In genomic region chr6:75590370-75590769, GRCh38 we compare ENCODE assay signal across 21 cellular contexts. TPM values are rescaled to one million over a fixed set of nuclear protein-coding genes. Genes with fewer than 3 reads are reported as not detected.
DNase-seq lines count a peak whose midpoint lies in the region; ATAC-seq, FAIRE-seq and TF ChIP-seq lines count a peak whose summit lies in the region.
"Had no signal": no experiment of that assay in that cellular context is flagged by ENCODE, and none has a peak within 500 bp of the region (broad histone marks: within the 10 kb centered on the region; RNA-seq: fewer than 3 reads in every experiment).

No MANE protein-coding gene starts in this region.

- no peak for ATAC-seq in HepG2
- ATAC-seq in right lobe of liver = no peak
- no peak for ATAC-seq in K562
- ATAC-seq: A549; CD8-positive, alpha-beta T cell; GM12878 had no signal

- CTCF ChIA-PET in HepG2 (lab: Yijun Ruan, JAX; ENCODE audit: low intra/inter-chr PET ratio, low total read pairs) = no interaction called here
- CTCF ChIA-PET in K562 (lab: Yijun Ruan, JAX; ENCODE audit: low intra/inter-chr PET ratio) = no interaction called here

- POLR2A ChIA-PET in HepG2 (lab: Yijun Ruan, JAX) = no interaction called here
- POLR2A ChIA-PET in K562 (lab: Yijun Ruan, JAX) = no interaction called here

- no TSS peak for BruUV-seq in HepG2 (replicated peaks; lab: Mats Ljungman, UMichigan)
- no TSS peak for BruUV-seq in K562 (replicated peaks; lab: Mats Ljungman, UMichigan)

- intact Hi-C loops in HepG2 (cut with micrococcal nuclease; ENCODE audit: unreplicated experiment) = no loop called here
- intact Hi-C loops in right lobe of liver (cut with DNase I) = no loop called here
- intact Hi-C loops in K562 (cut with micrococcal nuclease) = no loop called here

- TF ChIP-seq RAD21 in HepG2 (CRISPR knock-in tag; IDR thresholded peaks at IDR 0.05) = no peak
- TF ChIP-seq RAD21 in K562 (CRISPR knock-in tag; conservative IDR thresholded peaks at IDR 0.05 in 1 of 2, IDR thresholded peaks at IDR 0.05 in 1 of 2) = no peak

- H3K36me3 ChIP-seq in HepG2 (replicated peaks in 1 of 2; ENCODE audit: control insufficient read depth in 1 of 2, insufficient read depth in 2 of 2, low read length in 2 of 2) (no peaks in the 10 kb centered on the region), right lobe of liver (no peaks in the 10 kb centered on the region), K562 (ENCODE audit: control insufficient read depth, insufficient read depth, low read length) (no peaks in the 10 kb centered on the region), smooth muscle cell (ENCODE audit: low read depth) (no peaks in the 10 kb centered on the region)
- H3K36me3 ChIP-seq: BLaER1 treated with 17β-estradiol and CSF1 and Interleukin-3, amounts not matched to agents 10 nM and 100 nM had no signal

- TF ChIP-seq POLR2A in HepG2 (IDR thresholded peaks at IDR 0.05; ENCODE audit: insufficient read depth in 1 of 2, low read depth in 2 of 2, low read length in 2 of 2) = no peak
- no peak for TF ChIP-seq POLR2A in right lobe of liver (IDR thresholded peaks at IDR 0.05)
- no peak for TF ChIP-seq POLR2A in K562 (conservative IDR thresholded peaks at IDR 0.05)

- in situ Hi-C loops in HepG2 (cut with HindIII; ENCODE audit: extremely low pct_ligation_motif_present, low pct_unique_long_range_greater_than_20kb) (no loop called here), K562 (cut with MboI) (no loop called here)

- no peak overlapping the region for H2AFZ ChIP-seq in HepG2 (ENCODE audit: low read length)
- H2AFZ ChIP-seq in K562 (ENCODE audit: low read depth, low read length) = no peak overlapping the region
- H2AFZ ChIP-seq in smooth muscle cell (ENCODE audit: low read depth) = no peak overlapping the region

- H3K9me3 ChIP-seq in HepG2 (ENCODE audit: low read length) (no peaks in the 10 kb centered on the region), right lobe of liver (no peaks in the 10 kb centered on the region), K562 (replicated peaks; ENCODE audit: control insufficient read depth, insufficient read depth, low read depth, low read length) (no peaks in the 10 kb centered on the region), smooth muscle cell (replicated peaks; ENCODE audit: low read depth) (no peaks in the 10 kb centered on the region)
- H3K9me3 ChIP-seq: A549; BLaER1 treated with 17β-estradiol and CSF1 and Interleukin-3, amounts not matched to agents 10 nM and 100 nM; Caco-2 had no signal

- H3K4me2 ChIP-seq in HepG2 (ENCODE audit: low read depth, low read length) (no peak overlapping the region), K562 (ENCODE audit: insufficient read depth, low read length) (no peak overlapping the region), smooth muscle cell (no peak overlapping the region)
- H3K4me2 ChIP-seq: A549; BLaER1 treated with 17β-estradiol and CSF1 and Interleukin-3, amounts not matched to agents 10 nM and 100 nM had no signal

- WGBS in HepG2 (ENCODE audit: low lambda C conversion rate) = 85% methylated on average over 2 of the region's 2 CpGs
- WGBS in right lobe of liver (ENCODE audit: insufficient coverage, low coverage, low lambda C conversion rate, missing lambda C conversion rate) = 93% methylated on average over 2 of the region's 2 CpGs
- 46% methylated on average over 2 of the region's 2 CpGs for WGBS in K562 (ENCODE audit: insufficient coverage, low coverage, missing lambda C conversion rate)
- 100% methylated on average over 2 of the region's 2 CpGs for WGBS in smooth muscle cell (ENCODE audit: low lambda C conversion rate)

- H3K9ac ChIP-seq in HepG2 (ENCODE audit: insufficient read depth, low read depth, low read length) = no peak overlapping the region
- no peak overlapping the region for H3K9ac ChIP-seq in K562 (ENCODE audit: insufficient read depth in 1 of 2, low read depth in 2 of 2, low read length in 2 of 2)
- no peak overlapping the region for H3K9ac ChIP-seq in smooth muscle cell (ENCODE audit: low read depth)
- H3K9ac ChIP-seq: BLaER1 treated with 17β-estradiol and CSF1 and Interleukin-3, amounts not matched to agents 10 nM and 100 nM had no signal

- H4K20me1 ChIP-seq in HepG2 (ENCODE audit: insufficient read depth, low read length) (no peaks in the 10 kb centered on the region), K562 (replicated peaks; ENCODE audit: control insufficient read depth, insufficient read depth, low read length) (no peaks in the 10 kb centered on the region), smooth muscle cell (ENCODE audit: low read depth) (no peaks in the 10 kb centered on the region)
- H4K20me1 ChIP-seq: BLaER1 treated with 17β-estradiol and CSF1 and Interleukin-3, amounts not matched to agents 10 nM and 100 nM had no signal

- H3K9me1 ChIP-seq in K562 (ENCODE audit: control insufficient read depth, insufficient read depth, low read length) = no peaks in the 10 kb centered on the region

- H3K27ac ChIP-seq in HepG2 (ENCODE audit: extremely low read length, insufficient read depth, low read length) (no peak overlapping the region), right lobe of liver (no peak overlapping the region), K562 (ENCODE audit: extremely low read depth, low read depth, low read length) (no peak overlapping the region), smooth muscle cell (ENCODE audit: low read depth) (no peak overlapping the region)
- H3K27ac ChIP-seq: 22Rv1; A549; BLaER1 treated with 17β-estradiol and CSF1 and Interleukin-3, amounts not matched to agents 10 nM and 100 nM; C4-2B had no signal

- DNase-seq in HepG2 (ENCODE audit: low spot score) (no peak), right lobe of liver (no peak), K562 (ENCODE audit: extremely low read depth in 1 of 4, low spot score in 3 of 4) (no peak), HPDE6-E6E7 (ENCODE audit: extremely low spot score) (no peak), smooth muscle cell (lab: John Stamatoyannopoulos, UW; ENCODE audit: unreplicated experiment) (no peak)
- DNase-seq: AML-193; Caco-2; Calu3; CD4-positive, alpha-beta T cell; CD8-positive, alpha-beta T cell; DND-41; EL; GDM1 had no signal

- no peak for FAIRE-seq in HepG2 (lab: Jason Lieb, UNC)
- FAIRE-seq in K562 (lab: Jason Lieb, UNC) = peak; percentile 32
- FAIRE-seq: A549, D721Med, GM12878, GM12892, GM18507 had no signal

- H3K79me2 ChIP-seq in HepG2 (ENCODE audit: insufficient read depth, low read length) (no peaks in the 10 kb centered on the region), K562 (ENCODE audit: control insufficient read depth, insufficient read depth, low read length) (no peaks in the 10 kb centered on the region), smooth muscle cell (ENCODE audit: low read depth) (no peaks in the 10 kb centered on the region)

- TF ChIP-seq EP300 in HepG2 (IDR thresholded peaks at IDR 0.05; ENCODE audit: low read depth in 2 of 2, low read length in 2 of 2) (no peak), HepG2 (CRISPR knock-in tag; IDR thresholded peaks at IDR 0.05; ENCODE audit: borderline replicate concordance) (no peak), K562 (IDR thresholded peaks at IDR 0.05; ENCODE audit: low read length) (no peak)

- no peaks in the 10 kb centered on the region for H3K27me3 ChIP-seq in HepG2 (ENCODE audit: control insufficient read depth in 1 of 2, insufficient read depth in 2 of 2, low read length in 2 of 2)
- no peaks in the 10 kb centered on the region for H3K27me3 ChIP-seq in right lobe of liver
- H3K27me3 ChIP-seq in K562 (ENCODE audit: control insufficient read depth in 2 of 2, insufficient read depth in 2 of 2, low read length in 2 of 2) = no peaks in the 10 kb centered on the region
- H3K27me3 ChIP-seq in smooth muscle cell (ENCODE audit: low read depth) = no peaks in the 10 kb centered on the region
- H3K27me3 ChIP-seq: BLaER1 treated with 17β-estradiol and CSF1 and Interleukin-3, amounts not matched to agents 10 nM and 100 nM had no signal

- H3K4me3 ChIP-seq in HepG2 (replicated peaks in 1 of 3; ENCODE audit: insufficient read depth in 1 of 3, low read depth in 2 of 3, low read length in 3 of 3) = no peak overlapping the region
- no peak overlapping the region for H3K4me3 ChIP-seq in right lobe of liver
- no peak overlapping the region for H3K4me3 ChIP-seq in K562
- no peak overlapping the region for H3K4me3 ChIP-seq in smooth muscle cell
- H3K4me3 ChIP-seq: A549; BLaER1 treated with 17β-estradiol and CSF1 and Interleukin-3, amounts not matched to agents 10 nM and 100 nM; GM12878 had no signal

- H3K4me1 ChIP-seq in HepG2 (ENCODE audit: insufficient read depth, low read length) = no peaks in the 10 kb centered on the region
- no peaks in the 10 kb centered on the region for H3K4me1 ChIP-seq in right lobe of liver
- no peaks in the 10 kb centered on the region for H3K4me1 ChIP-seq in K562 (replicated peaks in 1 of 2; ENCODE audit: control insufficient read depth in 2 of 2, insufficient read depth in 2 of 2, low read length in 2 of 2)
- no peaks in the 10 kb centered on the region for H3K4me1 ChIP-seq in smooth muscle cell (ENCODE audit: low read depth)
- H3K4me1 ChIP-seq: A549; BLaER1 treated with 17β-estradiol and CSF1 and Interleukin-3, amounts not matched to agents 10 nM and 100 nM; Caco-2 had no signal

- H3F3A ChIP-seq in smooth muscle cell (ENCODE audit: low read depth) = no peaks in the 10 kb centered on the region

- TF ChIP-seq CTCF in HepG2 (CRISPR knock-in tag; IDR thresholded peaks at IDR 0.05) (no peak), right lobe of liver (IDR thresholded peaks at IDR 0.05) (no peak), K562 (IDR thresholded peaks at IDR 0.05 in 2 of 3, conservative IDR thresholded peaks at IDR 0.05 in 1 of 3; ENCODE audit: insufficient read depth in 2 of 3, low read depth in 1 of 3, low read length in 3 of 3) (no peak), smooth muscle cell (IDR thresholded peaks at IDR 0.05; ENCODE audit: borderline replicate concordance, insufficient read depth, poor library complexity, severe bottlenecking) (no peak)

RNA-seq across cellular contexts. Expression of gene SENP6, which starts 11.3 kb away (rescaled TPM):
- 45.2 and 50.1 TPM in 2 replicates for total RNA-seq in HepG2 (2016; rRNA removed; fragmentation: Illumina TruSeq; extraction: Trizol)
- total RNA-seq in HepG2 (2016; cell fraction: cytosol; rRNA removed; fragmentation: Illumina TruSeq; extraction: Trizol; ENCODE audit: low read depth) = 43.4 and 52.1 TPM in 2 replicates
- total RNA-seq in HepG2 (2016; cell fraction: insoluble cytoplasmic fraction; rRNA removed; fragmentation: Illumina TruSeq; extraction: Trizol) = 46.6 and 50.2 TPM in 2 replicates
- 44.9 and 52.8 TPM in 2 replicates for total RNA-seq in HepG2 (2016; cell fraction: membrane; rRNA removed; fragmentation: Illumina TruSeq; extraction: Trizol)
- 88.3 and 90.7 TPM in 2 replicates for total RNA-seq in HepG2 (2016; cell fraction: nucleus; rRNA removed; fragmentation: Illumina TruSeq; extraction: Trizol)
- 19.1 and 21.9 TPM in 2 replicates for polyA plus RNA-seq in HepG2 (2011; rRNA removed)
- 6.0 and 9.0 TPM in 2 replicates for polyA plus RNA-seq in HepG2 (2011; cell fraction: cytosol; rRNA removed)
- 22.1 and 28.2 TPM in 2 replicates for polyA plus RNA-seq in HepG2 (2011; cell fraction: nucleus; rRNA removed)
- 30.3 and 36.0 TPM in 2 replicates for polyA plus RNA-seq in HepG2 (2012)
- 1.9 and 2.2 TPM in 2 replicates for polyA plus RNA-seq in HepG2 (2016; cell fraction: cytosol; fragmentation: Illumina TruSeq; extraction: Trizol; ENCODE audit: low read depth)
- polyA plus RNA-seq in HepG2 (2016; cell fraction: insoluble cytoplasmic fraction; fragmentation: Illumina TruSeq; extraction: Trizol; ENCODE audit: low read depth) = 46.2 and 47.6 TPM in 2 replicates
- 7.1 and 7.5 TPM in 2 replicates for polyA plus RNA-seq in HepG2 (2016; cell fraction: membrane; fragmentation: Illumina TruSeq; extraction: Trizol; ENCODE audit: low read depth)
- polyA plus RNA-seq in HepG2 (2016; cell fraction: nucleus; fragmentation: Illumina TruSeq; extraction: Trizol; ENCODE audit: insufficient read depth, low read depth) = 113 and 116 TPM in 2 replicates
- 7.6 and 10.3 TPM in 2 replicates for polyA minus RNA-seq in HepG2 (2011; rRNA and poly(A)+ RNA removed; ENCODE audit: low replicate concordance)
- 25.9 and 29.5 TPM in 2 replicates for polyA minus RNA-seq in HepG2 (2011; cell fraction: cytosol; rRNA and poly(A)+ RNA removed)
- polyA minus RNA-seq in HepG2 (2011; cell fraction: nucleus; rRNA and poly(A)+ RNA removed) = 153 and 155 TPM in 2 replicates
- total RNA-seq in right lobe of liver = 10 to 100 TPM; 21.8 to 43.4 (median 31.6) TPM
- 48.5 and 222 TPM in 2 replicates for total RNA-seq in K562 (2011; cell fraction: chromatin; rRNA removed; ENCODE audit: low replicate concordance)
- 23.3 and 32.6 TPM in 2 replicates for total RNA-seq in K562 (2011; cell fraction: nucleolus; rRNA removed)
- 72.3 and 122 TPM in 2 replicates for total RNA-seq in K562 (2011; cell fraction: nucleoplasm; rRNA removed)
- 31.4 and 37.8 TPM in 2 replicates for total RNA-seq in K562 (2014; rRNA removed)
- 79.4 and 89.9 TPM in 2 replicates for total RNA-seq in K562 (2014; rRNA removed; fragmentation: Illumina TruSeq; extraction: Trizol)
- 59.7 and 65.9 TPM in 2 replicates for total RNA-seq in K562 (2015; rRNA removed; fragmentation: Illumina TruSeq; extraction: Trizol)
- total RNA-seq in K562 (2021) = 52.9 and 60.2 TPM in 2 replicates
- 33.6 and 43.7 TPM in 2 replicates for polyA plus RNA-seq in K562 (2011; rRNA removed)
- polyA plus RNA-seq in K562 (2011; cell fraction: cytosol; rRNA removed) = 5.2 and 9.1 TPM in 2 replicates
- polyA plus RNA-seq in K562 (2011; cell fraction: nucleus; rRNA removed) = 21.5 and 23.7 TPM in 2 replicates
- 32.8 and 39.2 TPM in 2 replicates for polyA plus RNA-seq in K562 (2012)
- polyA plus RNA-seq in K562 (2014; fragmentation: Illumina TruSeq; extraction: Trizol) = 48.2 and 57.7 TPM in 2 replicates
- 10 to 100 TPM; 11.1 to 12.6 TPM for polyA plus RNA-seq in K562 (2014; fragmentation: Nextera tagmentation; extraction: Ambion mirVana)
- polyA plus RNA-seq in K562 (2014; rRNA removed) = 42.2 and 46.8 TPM in 2 replicates
- polyA minus RNA-seq in K562 (2011; rRNA and poly(A)+ RNA removed) = 55.8 and 68.9 TPM in 2 replicates
- 15.6 and 21.2 TPM in 2 replicates for polyA minus RNA-seq in K562 (2011; cell fraction: cytosol; rRNA and poly(A)+ RNA removed)
- 43.8 and 69.5 TPM in 2 replicates for polyA minus RNA-seq in K562 (2011; cell fraction: nucleus; rRNA and poly(A)+ RNA removed)
- total RNA-seq in smooth muscle cell = 126 and 130 TPM in 2 replicates
- 45.0 and 50.2 TPM in 2 replicates for polyA plus RNA-seq in smooth muscle cell

Comparison
In these comparisons a context has a peak if more than half of its experiments do, and no peak if none do; other contexts are left out.
1. Of the 241 proteins assayed by ChIP-seq in both HepG2 and K562: peak only in HepG2: none; only in K562: ZNF121; in both: none; in neither: 240.